4 cellular contexts compared by ENCODE assay signal in genomic region chr14:71752111-71752738, GRCh38.
"Had no signal": no experiment of that assay in that cellular context is flagged by ENCODE, and none has a peak within 500 bp of the region (broad histone marks: within the 10 kb centered on the region; RNA-seq: fewer than 3 reads in every experiment).

No MANE protein-coding gene starts in this region.

- H3K27ac ChIP-seq: ascending aorta, foreskin keratinocyte, parathyroid adenoma, tibial nerve had no signal

- H3K27me3 ChIP-seq: ascending aorta, foreskin keratinocyte, tibial nerve had no signal

- H3K4me1 ChIP-seq: foreskin keratinocyte had no signal

- H3K36me3 ChIP-seq: ascending aorta, tibial nerve had no signal

- H3K79me2 ChIP-seq: parathyroid adenoma had no signal

- H3K9ac ChIP-seq: parathyroid adenoma had no signal
